In the genomic region with DNA sequence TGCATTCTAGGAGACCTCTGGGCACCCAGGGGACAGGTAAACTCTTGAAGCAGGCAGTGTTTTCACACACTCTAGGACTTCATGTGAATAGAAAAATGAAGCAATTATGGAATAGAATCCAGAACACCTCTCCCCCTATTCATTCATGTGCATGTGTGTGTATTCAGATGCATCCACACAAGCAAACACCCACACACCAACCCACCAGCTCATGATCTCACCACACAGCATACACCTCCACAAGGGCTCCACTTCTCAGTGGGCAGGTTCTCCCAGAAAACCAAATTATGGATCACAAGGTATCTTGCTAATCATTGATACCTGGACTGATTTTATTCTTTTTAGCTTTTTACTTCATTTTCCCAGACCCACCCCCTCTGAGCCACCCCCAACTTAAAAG, we compare ENCODE assay signal across 24 cellular contexts. TPM values are rescaled to one million over a fixed set of nuclear protein-coding genes. Genes with fewer than 3 reads are reported as not detected.
DNase-seq lines count a peak whose midpoint lies in the region; ATAC-seq and TF ChIP-seq lines count a peak whose summit lies in the region.
"Had no signal": no experiment of that assay in that cellular context is flagged by ENCODE, and none has a peak within 500 bp of the region (broad histone marks: within the 10 kb centered on the region; RNA-seq: fewer than 3 reads in every experiment).

No MANE protein-coding gene starts in this region.

- H3K27ac ChIP-seq in HEK293 (ENCODE audit: extremely low read depth, low read depth, low read length) (no peak overlapping the region), VCaP (peak overlapping the region; percentile 28), hepatocyte (peak overlapping the region; percentile 26)
- H3K27ac ChIP-seq: A549; BLaER1 treated with 17β-estradiol and CSF1 and Interleukin-3, amounts not matched to agents 10 nM and 100 nM; GM23248 had no signal

- H3K36me3 Mint-ChIP-seq in progenitor cell of endocrine pancreas (ENCODE audit: insufficient read depth): peaks cover 10% of the 10 kb centered on the region

- H3K36me3 ChIP-seq in HEK293 (ENCODE audit: control insufficient read depth in 2 of 2, insufficient read depth in 1 of 2, low read length in 2 of 2) (no peaks in the 10 kb centered on the region), hepatocyte (replicated peaks; ENCODE audit: insufficient read depth, low read depth) (no peaks in the 10 kb centered on the region)
- H3K36me3 ChIP-seq: BE2C; BLaER1 treated with 17β-estradiol and CSF1 and Interleukin-3, amounts not matched to agents 10 nM and 100 nM had no signal

- no peak overlapping the region for H3K4me2 ChIP-seq in hepatocyte
- H3K4me2 ChIP-seq: A549; BLaER1 treated with 17β-estradiol and CSF1 and Interleukin-3, amounts not matched to agents 10 nM and 100 nM had no signal

- H3K27me3 ChIP-seq in hepatocyte: no peaks in the 10 kb centered on the region
- H3K27me3 ChIP-seq: BE2C; BLaER1 treated with 17β-estradiol and CSF1 and Interleukin-3, amounts not matched to agents 10 nM and 100 nM had no signal

- POLR2A ChIA-PET in HEK293 (lab: Yijun Ruan, JAX): no interaction called here

- H3K9me2 ChIP-seq in hepatocyte (replicated peaks; ENCODE audit: insufficient read depth): no peaks in the 10 kb centered on the region

- peak overlapping the region; percentile 62 for H3K27ac Mint-ChIP-seq in progenitor cell of endocrine pancreas
- H3K27ac Mint-ChIP-seq: CD14-positive monocyte; CD4-positive, alpha-beta T cell; CD8-positive, alpha-beta memory T cell had no signal

- peaks cover 8% of the 10 kb centered on the region for H3K4me1 Mint-ChIP-seq in progenitor cell of endocrine pancreas (ENCODE audit: low read depth)
- H3K4me1 Mint-ChIP-seq: CD8-positive, alpha-beta memory T cell had no signal

- DNase-seq in hepatocyte (ENCODE audit: low spot score): no peak
- no peak for DNase-seq in progenitor cell of endocrine pancreas (ENCODE audit: low spot score, unreplicated experiment)
- no peak for DNase-seq in ecto neural progenitor cell (ENCODE audit: low spot score)
- DNase-seq: 8988T; ACHN; AML-193; BE2C; CD4-positive, alpha-beta T cell; CD8-positive, alpha-beta memory T cell; DMS 273 treated with DMSO at 0.1 percent for 48 hours; DMS79; GF-D8; GM23248; H7; HCEC 1CT had no signal

- no peaks in the 10 kb centered on the region for H4K20me1 ChIP-seq in hepatocyte (ENCODE audit: insufficient read depth, poor library complexity, severe bottlenecking)
- H4K20me1 ChIP-seq: BLaER1 treated with 17β-estradiol and CSF1 and Interleukin-3, amounts not matched to agents 10 nM and 100 nM had no signal

- H3K9me3 Mint-ChIP-seq in progenitor cell of endocrine pancreas (ENCODE audit: low read depth): no peaks in the 10 kb centered on the region
- H3K9me3 Mint-ChIP-seq: CD4-positive, alpha-beta T cell; CD8-positive, alpha-beta memory T cell had no signal

- H3K4me1 ChIP-seq in HEK293 (ENCODE audit: control insufficient read depth, insufficient read depth, low read length) (no peaks in the 10 kb centered on the region), hepatocyte (ENCODE audit: insufficient read depth) (no peaks in the 10 kb centered on the region)
- H3K4me1 ChIP-seq: A549, BE2C had no signal

- TF ChIP-seq CTCF in HEK293 (tag by site-specific recombination; IDR thresholded peaks at IDR 0.05): no peak
- no peak for TF ChIP-seq CTCF in VCaP (conservative IDR thresholded peaks at IDR 0.05)
- no peak for TF ChIP-seq CTCF in hepatocyte (IDR thresholded peaks at IDR 0.05; ENCODE audit: poor library complexity)
- no peak for TF ChIP-seq CTCF in progenitor cell of endocrine pancreas (IDR thresholded peaks at IDR 0.05; ENCODE audit: unreplicated experiment)

- peaks cover 2% of the 10 kb centered on the region for H3K79me2 ChIP-seq in hepatocyte

- H3K27me3 Mint-ChIP-seq in progenitor cell of endocrine pancreas: no peaks in the 10 kb centered on the region
- H3K27me3 Mint-ChIP-seq: CD4-positive, alpha-beta T cell; CD8-positive, alpha-beta memory T cell had no signal

- H3K4me3 ChIP-seq in HEK293 (ENCODE audit: low read depth, low read length) (no peak overlapping the region), hepatocyte (no peak overlapping the region)
- H3K4me3 ChIP-seq: A549; BLaER1 treated with 17β-estradiol and CSF1 and Interleukin-3, amounts not matched to agents 10 nM and 100 nM; GM23248 had no signal

- H3K9me3 ChIP-seq in HEK293 (ENCODE audit: control insufficient read depth, insufficient read depth, low read depth, low read length): no peaks in the 10 kb centered on the region
- no peaks in the 10 kb centered on the region for H3K9me3 ChIP-seq in hepatocyte (ENCODE audit: low read depth)
- H3K9me3 ChIP-seq: A549; BE2C; BLaER1 treated with 17β-estradiol and CSF1 and Interleukin-3, amounts not matched to agents 10 nM and 100 nM had no signal

- H2AFZ ChIP-seq in hepatocyte: no peak overlapping the region
- H2AFZ ChIP-seq: GM23248 had no signal

- H3K4me3 Mint-ChIP-seq in progenitor cell of endocrine pancreas (ENCODE audit: low read depth): no peak overlapping the region
- H3K4me3 Mint-ChIP-seq: CD14-positive monocyte; CD4-positive, alpha-beta T cell; CD8-positive, alpha-beta memory T cell had no signal

- ATAC-seq in HG02870 (IDR thresholded peaks at IDR 0.05; ENCODE audit: unreplicated experiment): no peak
- ATAC-seq in GM19035 (IDR thresholded peaks at IDR 0.05; ENCODE audit: unreplicated experiment): no peak
- ATAC-seq: A549 had no signal

- CTCF ChIA-PET in HEK293 (lab: Yijun Ruan, JAX): interaction anchor here (1.1 kb wide), 1 partner anchor 90 kb away, joined by 3 read pairs; no protein-coding TSS in a partner anchor

TF ChIP-seq in HEK293, 187 proteins besides CTCF, POLR2A, EP300 and RAD21:
- TF ChIP-seq EGR2 (tag by site-specific recombination; IDR thresholded peaks at IDR 0.05; ENCODE audit: low read depth) (peak; percentile 88), ZNF529 (tag by site-specific recombination; IDR thresholded peaks at IDR 0.05; ENCODE audit: insufficient replicate concordance) (no peak), ZFHX2 (tag by site-specific recombination; conservative IDR thresholded peaks at IDR 0.05) (peak; percentile 94), ZNF677 (tag by site-specific recombination; IDR thresholded peaks at IDR 0.05) (no peak)

RNA-seq across cellular contexts. Expression of gene HSD17B3, which starts 21.2 kb away (rescaled TPM):
- total RNA-seq in hepatocyte (0.67 and 2.5 TPM in 2 replicates), progenitor cell of endocrine pancreas (0.33 TPM in 1 of 2 replicates, not detected in the other)
- polyA plus RNA-seq in hepatocyte: 0.74 and 1.8 TPM in 2 replicates
- total RNA-seq: G401, GM23248, H1 had no signal
- polyA plus RNA-seq: CD14-positive monocyte; CD8-positive, alpha-beta memory T cell; GM23248; H1 had no signal
